12 cellular contexts compared by ENCODE assay signal in the genomic region with DNA sequence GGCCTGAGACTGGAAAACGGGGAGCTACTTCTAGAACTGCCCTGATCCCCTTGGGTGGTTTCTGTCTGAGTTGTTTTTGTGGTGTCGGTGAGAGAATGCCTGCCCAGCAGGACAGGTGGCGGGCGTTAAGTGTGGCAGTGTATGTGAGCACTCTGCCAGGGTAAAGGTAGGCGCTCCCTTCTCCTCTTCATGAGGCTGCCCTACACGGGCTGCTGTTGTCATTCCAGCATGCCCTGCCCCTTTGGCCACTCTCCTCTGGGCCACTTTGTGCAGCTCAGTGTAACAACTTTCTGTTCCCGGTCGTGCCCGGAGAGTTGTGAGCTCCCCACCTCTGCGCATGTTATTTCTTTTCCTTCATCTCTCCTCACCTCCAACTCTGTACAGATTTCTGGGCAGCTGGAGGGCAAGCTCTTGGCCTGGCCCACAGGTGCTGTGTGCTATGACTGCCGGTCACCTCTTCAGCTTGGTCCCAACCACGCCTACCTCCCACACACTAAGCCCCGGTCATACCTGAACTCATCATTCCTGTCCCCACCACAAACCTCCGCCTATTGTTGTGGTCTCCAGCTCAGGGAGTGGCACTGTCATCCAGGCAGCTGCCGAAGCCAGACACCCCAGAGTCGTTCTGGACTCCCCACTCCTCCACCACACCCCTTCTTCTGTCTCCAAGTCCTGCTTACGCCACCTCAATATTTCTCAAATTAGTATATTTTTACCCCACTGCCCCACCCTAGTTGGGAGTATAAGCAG.
DNase-seq lines count a peak whose midpoint lies in the region; ATAC-seq and TF ChIP-seq lines count a peak whose summit lies in the region.
"Had no signal": no experiment of that assay in that cellular context is flagged by ENCODE, and none has a peak within 500 bp of the region (broad histone marks: within the 10 kb centered on the region; RNA-seq: fewer than 3 reads in every experiment).

No MANE protein-coding gene starts in this region.

- peak; percentile 38 for DNase-seq in stimulated activated CD4-positive, alpha-beta T cell treated with anti-CD3 and anti-CD28 coated beads, Interleukin-1b, Interleukin-23, amount 100 ng/mL, for 48 hours
- DNase-seq in stimulated activated CD4-positive, alpha-beta T cell treated with anti-CD3 and anti-CD28 coated beads, Interleukin-2, amount 100 ng/mL, for 48 hours: no peak
- no peak for DNase-seq in mesothelial cell of epicardium (ENCODE audit: low spot score in 2 of 2, unreplicated experiment in 2 of 2)
- DNase-seq in NCI-H2227 treated with DMSO at 0.1 percent for 48 hours (lab: John Stamatoyannopoulos, UW): no peak
- no peak for DNase-seq in left cardiac atrium
- DNase-seq in hypothalamus (lab: John Stamatoyannopoulos, UW): no peak
- DNase-seq in NCI-H2081 treated with DMSO at 0.1 percent for 48 hours (lab: John Stamatoyannopoulos, UW): no peak
- DNase-seq: activated B cell treated with CpG ODN at 0.5 μM for 24 hours; activated naive CD4-positive, alpha-beta T cell; NCI-H2081 had no signal

- intact Hi-C loops in left cardiac atrium (cut with DNase I): loop anchor here in 1 of 2 donors (5.0 to 10.0 kb wide), 2 partner anchors 62 to 219 kb away; no protein-coding TSS in a partner anchor

- H3K27me3 Mint-ChIP-seq in activated T-helper 17 cell treated with anti-CD3 and anti-CD28 coated beads, Interleukin-2, amount 50 U/mL, for 72 hours: peaks cover 7% of the 10 kb centered on the region
- H3K27me3 Mint-ChIP-seq in mesothelial cell of epicardium (ENCODE audit: low read depth): no peaks in the 10 kb centered on the region

- ATAC-seq in activated T-helper 17 cell treated with anti-CD3 and anti-CD28 coated beads, Interleukin-2, amount 50 U/mL, for 72 hours (replicated peaks): peak; percentile 78
- ATAC-seq in left cardiac atrium: no peak

- H3K4me3 Mint-ChIP-seq in activated T-helper 17 cell treated with anti-CD3 and anti-CD28 coated beads, Interleukin-2, amount 50 U/mL, for 72 hours: no peak overlapping the region
- no peak overlapping the region for H3K4me3 Mint-ChIP-seq in mesothelial cell of epicardium
- H3K4me3 Mint-ChIP-seq: activated B cell treated with CpG ODN at 0.5 μM for 24 hours, CD14-positive monocyte had no signal

- H3K4me1 Mint-ChIP-seq in activated T-helper 17 cell treated with anti-CD3 and anti-CD28 coated beads, Interleukin-2, amount 50 U/mL, for 72 hours: peaks cover 14% of the 10 kb centered on the region
- peaks cover 30% of the 10 kb centered on the region for H3K4me1 Mint-ChIP-seq in mesothelial cell of epicardium

- H3K27ac Mint-ChIP-seq in activated T-helper 17 cell treated with anti-CD3 and anti-CD28 coated beads, Interleukin-2, amount 50 U/mL, for 72 hours: peak overlapping the region; percentile 63
- peak overlapping the region; percentile 62 for H3K27ac Mint-ChIP-seq in mesothelial cell of epicardium
- H3K27ac Mint-ChIP-seq: activated B cell treated with CpG ODN at 0.5 μM for 24 hours had no signal

- no peaks in the 10 kb centered on the region for H3K9me3 Mint-ChIP-seq in activated T-helper 17 cell treated with anti-CD3 and anti-CD28 coated beads, Interleukin-2, amount 50 U/mL, for 72 hours
- H3K9me3 Mint-ChIP-seq in mesothelial cell of epicardium: no peaks in the 10 kb centered on the region
- H3K9me3 Mint-ChIP-seq: activated B cell treated with CpG ODN at 0.5 μM for 24 hours had no signal

- H3K36me3 Mint-ChIP-seq in activated T-helper 17 cell treated with anti-CD3 and anti-CD28 coated beads, Interleukin-2, amount 50 U/mL, for 72 hours (ENCODE audit: low read depth): no peaks in the 10 kb centered on the region
- H3K36me3 Mint-ChIP-seq in mesothelial cell of epicardium: no peaks in the 10 kb centered on the region
- H3K36me3 Mint-ChIP-seq: CD14-positive monocyte had no signal

- no peak for TF ChIP-seq CTCF in mesothelial cell of epicardium (IDR thresholded peaks at IDR 0.05; ENCODE audit: unreplicated experiment)
